Comparison of ENCODE assay signal across 15 cellular contexts in the genomic region with DNA sequence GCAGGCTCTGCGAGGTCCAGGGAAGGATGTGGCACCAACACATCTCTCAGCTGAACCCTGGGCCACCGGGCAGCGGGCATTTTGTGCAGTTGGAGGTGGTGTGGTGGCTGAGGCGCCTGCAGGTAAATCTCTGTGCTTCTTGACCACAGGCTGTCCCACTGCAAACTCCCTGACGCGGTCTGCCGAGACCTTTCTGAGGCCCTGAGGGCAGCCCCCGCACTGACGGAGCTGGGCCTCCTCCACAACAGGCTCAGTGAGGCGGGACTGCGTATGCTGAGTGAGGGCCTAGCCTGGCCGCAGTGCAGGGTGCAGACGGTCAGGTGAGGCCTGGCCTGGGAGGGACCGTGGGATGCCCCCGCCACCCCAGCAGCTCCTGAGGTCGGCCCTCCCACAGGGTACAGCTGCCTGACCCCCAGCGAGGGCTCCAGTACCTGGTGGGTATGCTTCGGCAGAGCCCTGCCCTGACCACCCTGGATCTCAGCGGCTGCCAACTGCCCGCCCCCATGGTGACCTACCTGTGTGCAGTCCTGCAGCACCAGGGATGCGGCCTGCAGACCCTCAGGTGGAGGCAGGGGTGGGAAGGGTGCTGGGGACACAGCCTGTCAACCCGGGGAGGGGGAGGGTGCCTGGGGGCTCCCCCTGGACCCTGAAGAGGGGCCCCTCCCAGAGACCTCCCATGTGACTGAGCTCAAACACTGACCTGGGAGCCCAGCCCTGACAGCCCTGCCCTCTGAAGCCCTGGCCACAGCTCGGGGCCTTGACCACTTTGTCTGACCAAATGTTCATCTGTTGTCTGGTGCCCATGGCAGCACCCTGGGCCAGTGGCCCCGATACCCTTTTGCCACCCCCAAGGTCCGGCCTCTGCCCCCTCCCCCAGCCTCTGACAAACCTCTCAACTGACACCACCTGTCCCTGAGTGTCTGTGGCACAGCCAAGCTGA. TPM values are rescaled to one million over a fixed set of nuclear protein-coding genes. Genes with fewer than 3 reads are reported as not detected.
DNase-seq lines count a peak whose midpoint lies in the region; TF ChIP-seq lines count a peak whose summit lies in the region.
"Had no signal": no experiment of that assay in that cellular context is flagged by ENCODE, and none has a peak within 500 bp of the region (broad histone marks: within the 10 kb centered on the region; RNA-seq: fewer than 3 reads in every experiment).

No MANE protein-coding gene starts in this region.

- TF ChIP-seq CTCF in H9 (conservative IDR thresholded peaks at IDR 0.05) (no peak), endothelial cell (IDR thresholded peaks at IDR 0.05; ENCODE audit: unreplicated experiment) (no peak), osteoblast (IDR thresholded peaks at IDR 0.05; ENCODE audit: extremely low read depth, low read depth, low read length) (no peak), thyroid gland (IDR thresholded peaks at IDR 0.05) (no peak), GM13977 (IDR thresholded peaks at IDR 0.05; ENCODE audit: extremely low read depth, insufficient read depth, missing control alignments) (no peak)

- peaks cover 0 to 9% of the 10 kb centered on the region in 2 donors for H3K27me3 Mint-ChIP-seq in CD8-positive, alpha-beta memory T cell
- H3K27me3 Mint-ChIP-seq in H9 (ENCODE audit: low read depth) (peaks cover 13% of the 10 kb centered on the region), endothelial cell (ENCODE audit: unreplicated experiment) (peaks cover 31% of the 10 kb centered on the region)

- no peak overlapping the region for H2BK120ac ChIP-seq in H9 (ENCODE audit: low read depth, low read length, poor library complexity, severe bottlenecking)

- H2BK20ac ChIP-seq in H9 (ENCODE audit: low read depth, low read length, poor library complexity, severe bottlenecking), result no peak overlapping the region

- no peaks in the 10 kb centered on the region for H3K27me3 ChIP-seq in CD8-positive, alpha-beta memory T cell (ENCODE audit: insufficient read depth, low read length, poor library complexity, severe bottlenecking)
- H3K27me3 ChIP-seq in H9 (ENCODE audit: insufficient read depth, low read length), result peaks cover 7% of the 10 kb centered on the region; the same call in 1 of the 2 replicates
- peaks cover 51% of the 10 kb centered on the region for H3K27me3 ChIP-seq in osteoblast (ENCODE audit: insufficient read depth, low read length)
- peaks cover 23% of the 10 kb centered on the region for H3K27me3 ChIP-seq in thyroid gland
- H3K27me3 ChIP-seq: right lobe of liver had no signal

- in situ Hi-C loops in GM13977 (cut with MboI; ENCODE audit: low pct_unique_long_range_greater_than_20kb, low sequenced_read_pairs, unreplicated experiment), result no loop called here

- H3K56ac ChIP-seq in H9 (ENCODE audit: insufficient read length, low read depth, low read length), result no peak overlapping the region

- no peak for TF ChIP-seq POLR2A in thyroid gland (IDR thresholded peaks at IDR 0.05)

- H3K4me1 ChIP-seq in CD8-positive, alpha-beta memory T cell (ENCODE audit: insufficient read depth, low read length), result peaks cover 46% of the 10 kb centered on the region
- H3K4me1 ChIP-seq in H9 (ENCODE audit: insufficient read depth, low read length) (no peaks in the 10 kb centered on the region), osteoblast (ENCODE audit: insufficient read depth, low read length) (peaks cover 4% of the 10 kb centered on the region), thyroid gland (peaks cover 14 to 33% of the 10 kb centered on the region in 2 donors)

- no peak overlapping the region for H2AFZ ChIP-seq in H9 (ENCODE audit: low read length)
- H2AFZ ChIP-seq in osteoblast (ENCODE audit: low read length), result no peak overlapping the region

- no peak overlapping the region for H2AK5ac ChIP-seq in H9 (ENCODE audit: insufficient read length, low read length)

- H3K27ac Mint-ChIP-seq in CD8-positive, alpha-beta memory T cell, result peak overlapping the region in 1 of 8 donors; percentile 58
- H3K27ac Mint-ChIP-seq in H9 (0 out of 7 replicates have a peak overlapping the region, but pooled peaks of 1 of the 3 experiments have one; percentile 37), endothelial cell (ENCODE audit: unreplicated experiment) (no peak overlapping the region)

- no peak overlapping the region for H3K4me3 ChIP-seq in CD8-positive, alpha-beta memory T cell (ENCODE audit: low read length)
- H3K4me3 ChIP-seq in osteoblast (ENCODE audit: insufficient read depth, low read length) (no peak overlapping the region), thyroid gland (replicated peaks in 1 of 3) (no peak overlapping the region)
- H3K4me3 ChIP-seq: right lobe of liver, SK-N-MC had no signal

- no peak overlapping the region for H3K18ac ChIP-seq in H9 (ENCODE audit: insufficient read length, low read depth, low read length)

- H3K4ac ChIP-seq in H9 (ENCODE audit: low read depth, low read length), result no peak overlapping the region

- no peak overlapping the region for H4K5ac ChIP-seq in H9 (ENCODE audit: insufficient read length, low read depth, low read length)

- no peaks in the 10 kb centered on the region for H3K79me1 ChIP-seq in H9 (ENCODE audit: insufficient read depth, low read depth, low read length, poor library complexity, severe bottlenecking)

- DNase-seq in CD8-positive, alpha-beta memory T cell, result no peak
- peak; percentile 34 for DNase-seq in H9
- DNase-seq in endothelial cell (ENCODE audit: low spot score), result no peak
- DNase-seq in osteoblast (ENCODE audit: insufficient read length, low spot score, missing footprints), result peak; percentile 87
- no peak for DNase-seq in thyroid gland
- DNase-seq in NCI-H82 (lab: John Stamatoyannopoulos, UW), result no peak
- no peak for DNase-seq in GM13977 (ENCODE audit: low spot score)
- DNase-seq: EL, MV-4-11, NCI-H2171 had no signal

- no peak overlapping the region for H3K14ac ChIP-seq in H9 (ENCODE audit: insufficient read depth, low read length)

- no peaks in the 10 kb centered on the region for H3K36me3 ChIP-seq in CD8-positive, alpha-beta memory T cell (ENCODE audit: insufficient read depth, low read length)
- H3K36me3 ChIP-seq in osteoblast (ENCODE audit: insufficient read depth, low read length), result no peaks in the 10 kb centered on the region
- no peaks in the 10 kb centered on the region for H3K36me3 ChIP-seq in thyroid gland
- H3K36me3 ChIP-seq: right lobe of liver had no signal

- H3K4me2 ChIP-seq in H9 (ENCODE audit: insufficient read depth, insufficient read length, low read length) (no peak overlapping the region), osteoblast (ENCODE audit: insufficient read depth, low read length) (no peak overlapping the region)

- no peak overlapping the region for H2BK12ac ChIP-seq in H9 (ENCODE audit: insufficient read length, low read depth, low read length)

- H3K9me3 ChIP-seq in CD8-positive, alpha-beta memory T cell (ENCODE audit: low read length), result no peaks in the 10 kb centered on the region
- H3K9me3 ChIP-seq in H9 (ENCODE audit: control insufficient read depth, low read depth, low read length), result no peaks in the 10 kb centered on the region
- H3K9me3 ChIP-seq in osteoblast (ENCODE audit: low read depth, low read length), result no peaks in the 10 kb centered on the region
- H3K9me3 ChIP-seq in thyroid gland, result no peaks in the 10 kb centered on the region
- H3K9me3 ChIP-seq: right lobe of liver had no signal

- H2BK15ac ChIP-seq in H9 (ENCODE audit: low read depth, low read length), result no peak overlapping the region

- no peak overlapping the region for H2BK5ac ChIP-seq in H9 (ENCODE audit: insufficient read length, low read length)

- CTCF ChIA-PET in CD8-positive, alpha-beta memory T cell (lab: Charles Lee), result interaction anchor here (0.6 to 7.0 kb wide), 7 partner anchors 10 to 33 kb away, joined by 3 to 49 read pairs (median 4); no protein-coding TSS in a partner anchor

- H3K36me3 Mint-ChIP-seq in CD8-positive, alpha-beta memory T cell, result peaks cover 3 to 40% (median 5%) of the 10 kb centered on the region in 3 donors
- H3K36me3 Mint-ChIP-seq in H9 (ENCODE audit: insufficient read depth in 1 of 3, low read depth in 3 of 3), result no peaks in the 10 kb centered on the region; a peak in 3 of 7 replicates
- H3K36me3 Mint-ChIP-seq in endothelial cell (ENCODE audit: low read depth, unreplicated experiment), result peaks cover 5% of the 10 kb centered on the region

- peak overlapping the region in 5 of 7 donors; percentile 23 to 92 (median 66) for H3K4me3 Mint-ChIP-seq in CD8-positive, alpha-beta memory T cell
- H3K4me3 Mint-ChIP-seq in H9, result no peak overlapping the region; a peak in 1 of 5 replicates
- H3K4me3 Mint-ChIP-seq in endothelial cell (ENCODE audit: unreplicated experiment), result peak overlapping the region; percentile 84
- H3K4me3 Mint-ChIP-seq: stimulated activated naive CD8-positive, alpha-beta T cell treated with anti-CD3 and anti-CD28 coated beads, Interleukin-15, Interleukin-2, amounts not matched to agents 100 ng/mL and 50 ng/mL, for 24 hours had no signal

- no peaks in the 10 kb centered on the region for H3K9me3 Mint-ChIP-seq in CD8-positive, alpha-beta memory T cell
- peaks cover 0 to 2% of the 10 kb centered on the region in 2 experiments; a peak in 1 of 5 replicates for H3K9me3 Mint-ChIP-seq in H9
- peaks cover 4% of the 10 kb centered on the region for H3K9me3 Mint-ChIP-seq in endothelial cell (ENCODE audit: unreplicated experiment)
- H3K9me3 Mint-ChIP-seq: activated T-cell treated with anti-CD3 and anti-CD28 coated beads, Interleukin-2, amount 50 U/mL, for 72 hours; stimulated activated naive CD8-positive, alpha-beta T cell treated with anti-CD3 and anti-CD28 coated beads, Interleukin-15, Interleukin-2, amounts not matched to agents 100 ng/mL and 50 ng/mL, for 24 hours had no signal

- no peak overlapping the region for H3K23ac ChIP-seq in H9 (ENCODE audit: insufficient read length, low read depth, low read length)

- no CpG with 5 or more reads among the region's 25 CpGs for WGBS in H9 (ENCODE audit: extremely low coverage, insufficient read length, low lambda C conversion rate)
- 76 to 80% methylated on average over 6 to 13 of the region's 25 CpGs for WGBS in thyroid gland, 2 donors

- no peak overlapping the region for H3K9ac ChIP-seq in H9 (ENCODE audit: extremely low read depth, insufficient read length, low read length)

- H3K4me1 Mint-ChIP-seq in CD8-positive, alpha-beta memory T cell, result peaks cover 41 to 68% (median 47%) of the 10 kb centered on the region in 3 donors
- peaks cover 26 to 32% of the 10 kb centered on the region in 2 experiments for H3K4me1 Mint-ChIP-seq in H9
- no peaks in the 10 kb centered on the region for H3K4me1 Mint-ChIP-seq in endothelial cell (ENCODE audit: unreplicated experiment)

- intact Hi-C loops in thyroid gland (cut with DNase I), result loop anchor here (10.0 kb wide), 1 partner anchor 80 kb away; a partner anchor contains a TSS

- H3K27ac ChIP-seq in CD8-positive, alpha-beta memory T cell (ENCODE audit: low read depth, low read length), result no peak overlapping the region
- H3K27ac ChIP-seq in H9 (ENCODE audit: insufficient read length, low read depth, low read length) (no peak overlapping the region), osteoblast (ENCODE audit: low read depth, low read length) (no peak overlapping the region), thyroid gland (no peak overlapping the region)
- H3K27ac ChIP-seq: right lobe of liver, SK-N-MC, VCaP had no signal

- peaks cover 6% of the 10 kb centered on the region for H3K23me2 ChIP-seq in H9 (ENCODE audit: insufficient read length, low read depth, low read length, poor library complexity, severe bottlenecking)

- no peak overlapping the region for H4K8ac ChIP-seq in H9 (replicated peaks; ENCODE audit: insufficient read length, low read depth, low read length)

- no peak overlapping the region for H4K91ac ChIP-seq in H9 (ENCODE audit: insufficient read length, low read depth, low read length)

- no peaks in the 10 kb centered on the region for H4K20me1 ChIP-seq in H9 (ENCODE audit: control insufficient read depth, insufficient read depth, insufficient read length)
- no peaks in the 10 kb centered on the region for H4K20me1 ChIP-seq in osteoblast (ENCODE audit: insufficient read depth, low read length)

- POLR2A ChIA-PET in CD8-positive, alpha-beta memory T cell (lab: Charles Lee), result interaction anchor here (0.5 to 1.2 kb wide), 5 partner anchors 11 to 285 kb away, joined by 3 to 4 read pairs (median 3); no protein-coding TSS in a partner anchor

- no peaks in the 10 kb centered on the region for H3K79me2 ChIP-seq in H9 (ENCODE audit: insufficient read depth, low read length)
- H3K79me2 ChIP-seq in osteoblast (ENCODE audit: insufficient read depth, low read length), result no peaks in the 10 kb centered on the region

- H3T11ph ChIP-seq in H9 (ENCODE audit: low read length), result no peak overlapping the region

RNA-seq across cellular contexts. Expression of a gene that starts 4.6 kb away (rescaled TPM):
- 10 to 100 TPM; 81.0 to 81.2 TPM for total RNA-seq in CD8-positive, alpha-beta memory T cell
- 9.8 TPM for polyA plus RNA-seq in CD8-positive, alpha-beta memory T cell
- total RNA-seq in H9 (2021) (57.9 and 58.3 TPM in 2 replicates), endothelial cell (ENCODE audit: unreplicated experiment) (69.7 TPM), osteoblast (7.7 and 8.7 TPM in 2 replicates), thyroid gland (10 to 100 TPM; 21.8 to 43.3 (median 32.7) TPM)

RNA-seq across cellular contexts. Expression of a gene that starts 6.1 kb away (rescaled TPM):
- total RNA-seq in CD8-positive, alpha-beta memory T cell, result 1 to 10 TPM; 3.5 to 3.6 TPM
- 11.7 TPM for polyA plus RNA-seq in CD8-positive, alpha-beta memory T cell
- total RNA-seq in H9 (2021), result not detected in 2 replicates
- total RNA-seq in endothelial cell (ENCODE audit: unreplicated experiment), result not detected
- not detected in 2 replicates for total RNA-seq in osteoblast
- under 1 TPM; 0.13 to 0.73 (median 0.28) TPM for total RNA-seq in thyroid gland

RNA-seq across cellular contexts. Expression of a gene that starts 15.0 kb away (rescaled TPM):
- total RNA-seq in CD8-positive, alpha-beta memory T cell, result not detected
- polyA plus RNA-seq in CD8-positive, alpha-beta memory T cell, result not detected
- total RNA-seq in H9 (2021) (not detected in 2 replicates), endothelial cell (ENCODE audit: unreplicated experiment) (not detected), osteoblast (not detected in 2 replicates), thyroid gland (not detected)
- total RNA-seq: activated T-cell treated with anti-CD3 and anti-CD28 coated beads, Interleukin-2, amount 50 U/mL, for 72 hours; right lobe of liver had no signal

RNA-seq across cellular contexts. Expression of a gene that starts 23.3 kb away (rescaled TPM):
- 100 to 1,000 TPM; 132 to 142 TPM for total RNA-seq in CD8-positive, alpha-beta memory T cell
- polyA plus RNA-seq in CD8-positive, alpha-beta memory T cell, result 3,074 TPM
- total RNA-seq in H9 (2021), result 421 and 425 TPM in 2 replicates
- total RNA-seq in endothelial cell (ENCODE audit: unreplicated experiment), result 205 TPM
- 54.5 and 105 TPM in 2 replicates for total RNA-seq in osteoblast
- 100 to 1,000 TPM in 1 of 4 donors, 10 to 100 TPM in 3; 83.2 to 318 (median 92.9) TPM for total RNA-seq in thyroid gland

RNA-seq across cellular contexts. Expression of a gene that starts 29.5 kb away (rescaled TPM):
- 10 to 100 TPM; 70.7 to 75.9 TPM for total RNA-seq in CD8-positive, alpha-beta memory T cell
- 2,153 TPM for polyA plus RNA-seq in CD8-positive, alpha-beta memory T cell
- 498 and 500 TPM in 2 replicates for total RNA-seq in H9 (2021)
- 23.4 TPM for total RNA-seq in endothelial cell (ENCODE audit: unreplicated experiment)
- 48.6 and 64.4 TPM in 2 replicates for total RNA-seq in osteoblast
- total RNA-seq in thyroid gland, result 100 to 1,000 TPM in 3 of 4 donors, 10 to 100 TPM in 1; 94.3 to 163 (median 103) TPM

Comparison
In these comparisons a context has a peak if more than half of its experiments do, and no peak if none do; other contexts are left out.
1. DNase-seq: peak in H9 (single experiment) and osteoblast (single experiment); none in CD8-positive, alpha-beta memory T cell (0 of 5), endothelial cell (single experiment), thyroid gland (0 of 2), NCI-H82 (single experiment) and GM13977 (single experiment).
2. H3K4me3 Mint-ChIP-seq: peak in CD8-positive, alpha-beta memory T cell (5 of 7) and endothelial cell (single experiment); none in H9 (0 of 2).